In the genomic region with DNA sequence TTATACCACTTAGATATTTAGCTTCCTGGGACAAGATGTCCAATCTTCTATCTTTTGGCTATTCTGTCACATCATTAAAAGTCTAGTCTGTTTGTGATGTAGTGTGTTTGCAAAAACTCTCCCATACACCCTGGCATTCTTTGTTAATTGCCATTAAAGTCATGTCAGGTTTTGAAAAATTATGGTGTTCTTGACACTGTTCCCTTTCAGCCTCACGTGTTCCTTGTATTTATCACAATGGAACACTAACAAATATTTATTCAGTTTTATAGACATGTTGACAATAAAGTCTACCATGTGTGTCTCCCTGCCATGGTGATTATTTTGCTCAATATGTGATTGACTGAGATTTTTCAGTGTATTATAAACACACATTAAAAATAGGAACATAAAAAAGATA, we compare ENCODE assay signal across 23 cellular contexts.
"Had no signal": no experiment of that assay in that cellular context is flagged by ENCODE, and none has a peak within 500 bp of the region (broad histone marks: within the 10 kb centered on the region; RNA-seq: fewer than 3 reads in every experiment).

No MANE protein-coding gene starts in this region.

- H3K27ac ChIP-seq: neutrophil, pancreas, psoas muscle, right lobe of liver, sigmoid colon, stomach, thoracic aorta, thyroid gland, vagina had no signal

- H3K9me3 ChIP-seq: neutrophil, pancreas, psoas muscle, right lobe of liver, sigmoid colon, stomach, thoracic aorta, thyroid gland, tibial nerve, upper lobe of left lung, vagina had no signal

- H3K4me1 ChIP-seq: psoas muscle, sigmoid colon, stomach, thyroid gland, upper lobe of left lung, vagina had no signal

- FAIRE-seq: pancreas, small intestine, urothelium cell line had no signal

- H3K36me3 ChIP-seq: neutrophil, pancreas, right lobe of liver, sigmoid colon, stomach, thoracic aorta, thyroid gland, tibial nerve, upper lobe of left lung, vagina had no signal

- DNase-seq: nephron progenitor cell; nucleus accumbens; pancreas; psoas muscle; right cardiac atrium; right lobe of liver; sigmoid colon; small intestine; stimulated activated CD4-positive, alpha-beta T cell treated with anti-CD3 and anti-CD28 coated beads, Interleukin-15, amount 100 ng/mL, for 24 hours; stimulated activated CD4-positive, alpha-beta T cell treated with anti-CD3 and anti-CD28 coated beads, Interleukin-2, amount 100 ng/mL, for 24 hours; stimulated activated CD4-positive, alpha-beta T cell treated with anti-CD3 and anti-CD28 coated beads, Interleukin-2, amount 100 ng/mL, for 48 hours; stimulated activated CD4-positive, alpha-beta T cell treated with anti-CD3 and anti-CD28 coated beads, Interleukin-4, amount 100 ng/mL, for 24 hours; stimulated activated naive B cell treated with anti-CD40 and anti-IgM and Interleukin-4, amounts not matched to agents 10 μg/mL and 1 μg/mL and 100 μg/mL, for 72 hours; stimulated activated naive CD4-positive, alpha-beta T cell treated with Interleukin-2 at 50 U/mL for 16 hours; stomach; thyroid gland; trophoblast cell; upper lobe of left lung had no signal

- H3K27me3 ChIP-seq: pancreas, right lobe of liver, sigmoid colon, thyroid gland, tibial nerve, upper lobe of left lung, vagina had no signal

- H3K4me3 ChIP-seq: pancreas, psoas muscle, right lobe of liver, sigmoid colon, stomach, thoracic aorta, thyroid gland, tibial nerve, upper lobe of left lung, vagina had no signal
